16 cellular contexts compared by ENCODE assay signal in the genomic region with DNA sequence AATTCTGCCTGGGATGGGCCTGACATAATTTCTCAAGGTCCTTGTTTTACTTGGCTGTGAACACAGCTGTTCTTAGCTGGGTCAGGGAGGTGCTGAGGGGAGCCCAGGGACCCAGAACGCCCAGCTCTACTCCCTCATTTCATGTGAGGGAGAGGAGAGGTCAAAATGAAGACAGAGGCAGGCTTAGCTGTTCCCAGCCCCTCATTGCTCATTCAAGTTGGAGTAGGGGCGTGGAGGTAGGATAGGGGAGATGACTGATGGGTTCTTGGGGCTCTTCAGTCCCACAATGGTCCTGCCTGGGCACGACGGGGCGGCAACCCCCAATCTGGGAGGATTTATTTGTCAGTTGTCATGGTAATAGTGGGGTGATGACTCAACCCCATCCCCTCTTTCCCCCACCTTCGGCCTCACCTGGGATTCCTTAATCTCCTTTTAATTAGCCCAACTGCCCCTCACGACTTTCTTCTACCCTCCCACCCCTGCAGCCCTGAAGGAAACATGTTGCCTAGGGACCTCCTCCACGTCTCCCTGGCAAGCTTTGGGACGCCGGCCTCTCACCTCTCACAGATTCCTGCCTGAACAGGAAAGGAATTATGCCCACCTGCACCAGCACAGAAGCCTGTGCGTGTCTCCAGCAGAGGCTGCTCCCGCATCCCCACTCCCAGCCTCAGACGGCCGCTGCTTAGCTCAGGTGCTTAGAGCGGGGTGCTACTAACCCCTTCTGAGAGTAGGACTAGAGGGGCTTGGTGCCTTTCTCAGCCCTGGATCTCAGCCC. TPM values are rescaled to one million over a fixed set of nuclear protein-coding genes. Genes with fewer than 3 reads are reported as not detected.
DNase-seq lines count a peak whose midpoint lies in the region; FAIRE-seq and TF ChIP-seq lines count a peak whose summit lies in the region.
"Had no signal": no experiment of that assay in that cellular context is flagged by ENCODE, and none has a peak within 500 bp of the region (broad histone marks: within the 10 kb centered on the region; RNA-seq: fewer than 3 reads in every experiment).

No MANE protein-coding gene starts in this region.

- no peaks in the 10 kb centered on the region for H3K9me3 ChIP-seq in astrocyte (ENCODE audit: insufficient read depth, low read depth, low read length)
- H3K9me3 ChIP-seq: colonic mucosa, right lobe of liver, transverse colon had no signal

- no peaks in the 10 kb centered on the region for H3K27me3 ChIP-seq in ACC112 (ENCODE audit: insufficient read depth, low read length)
- H3K27me3 ChIP-seq in astrocyte (ENCODE audit: insufficient read depth, low read length), result no peaks in the 10 kb centered on the region
- H3K27me3 ChIP-seq: colonic mucosa, right lobe of liver, transverse colon had no signal

- DNase-seq in astrocyte (ENCODE audit: low read depth) (no peak), cardiac septum (ENCODE audit: low spot score) (peak; percentile 66), posterior vena cava (ENCODE audit: low spot score) (peak; percentile 80), NCI-H526 treated with DMSO at 0.1 percent for 48 hours (lab: John Stamatoyannopoulos, UW) (no peak), NCI-H82 treated with DMSO at 0.1 percent for 48 hours (lab: John Stamatoyannopoulos, UW; ENCODE audit: unreplicated experiment) (no peak), germinal center (ENCODE audit: low spot score) (no peak), GM20000 (ENCODE audit: low spot score) (no peak)
- DNase-seq: immature natural killer cell, NCI-H748 treated with DMSO at 0.1 percent for 48 hours, right lobe of liver, transverse colon had no signal

- H3K4me1 ChIP-seq in ACC112 (ENCODE audit: control insufficient read depth, insufficient read depth, low read length, unreplicated experiment) (peaks cover 73% of the 10 kb centered on the region), astrocyte (ENCODE audit: insufficient read depth, low read length) (peaks cover 56% of the 10 kb centered on the region)
- H3K4me1 ChIP-seq: colonic mucosa had no signal

- no peak overlapping the region for H3K4me3 ChIP-seq in ACC112 (ENCODE audit: low read depth, low read length)
- H3K4me3 ChIP-seq in astrocyte (ENCODE audit: insufficient read depth, low read depth, low read length), result no peak overlapping the region
- H3K4me3 ChIP-seq: colonic mucosa, right lobe of liver, transverse colon had no signal

- peak overlapping the region; percentile 41 for H3K27ac Mint-ChIP-seq in astrocyte (ENCODE audit: unreplicated experiment)
- H3K27ac Mint-ChIP-seq: immature natural killer cell had no signal

- 0 out of 2 replicates have a peak, but pooled peaks cover 3% of the 10 kb centered on the region for H3K36me3 ChIP-seq in ACC112 (ENCODE audit: insufficient read depth, low read length)
- H3K36me3 ChIP-seq in astrocyte (ENCODE audit: insufficient read depth, low read length), result peaks cover 10% of the 10 kb centered on the region
- H3K36me3 ChIP-seq: colonic mucosa had no signal

- H3K4me3 Mint-ChIP-seq in astrocyte (ENCODE audit: unreplicated experiment), result peak overlapping the region; percentile 47
- H3K4me3 Mint-ChIP-seq: immature natural killer cell had no signal

- H3K4me1 Mint-ChIP-seq in astrocyte (ENCODE audit: low read depth, unreplicated experiment), result peaks cover 34% of the 10 kb centered on the region

- H3K4me2 ChIP-seq in astrocyte (ENCODE audit: low read length), result no peak overlapping the region

- no peak for FAIRE-seq in astrocyte (lab: Jason Lieb, UNC)

- no peak overlapping the region for H2AFZ ChIP-seq in ACC112 (ENCODE audit: low read length, unreplicated experiment)
- H2AFZ ChIP-seq in astrocyte (ENCODE audit: low read depth, low read length), result no peak overlapping the region

- H3K27me3 Mint-ChIP-seq in astrocyte (ENCODE audit: low read depth, unreplicated experiment), result no peaks in the 10 kb centered on the region

- TF ChIP-seq CTCF in astrocyte (IDR thresholded peaks at IDR 0.05; ENCODE audit: insufficient read depth, low read depth, low read length) (no peak), GM20000 (IDR thresholded peaks at IDR 0.05; ENCODE audit: extremely low read depth, missing control alignments) (no peak)

- H3K79me2 ChIP-seq in ACC112 (ENCODE audit: control insufficient read depth, insufficient read depth, low read length, unreplicated experiment) (no peaks in the 10 kb centered on the region), astrocyte (ENCODE audit: insufficient read depth, low read length) (peaks cover 5% of the 10 kb centered on the region)

- peaks cover 8% of the 10 kb centered on the region for H4K20me1 ChIP-seq in astrocyte (ENCODE audit: insufficient read depth, low read length)

- H3K9me3 Mint-ChIP-seq in astrocyte (ENCODE audit: unreplicated experiment), result no peaks in the 10 kb centered on the region
- H3K9me3 Mint-ChIP-seq: activated naive CD4-positive, alpha-beta T cell treated with anti-CD3 and anti-CD28 coated beads, Interleukin-2, amount 50 U/mL, for 72 hours; immature natural killer cell had no signal

- H3K27ac ChIP-seq in ACC112 (ENCODE audit: low read depth, low read length), result 0 out of 2 replicates have a peak overlapping the region, but pooled peaks have one; percentile 14
- H3K27ac ChIP-seq in astrocyte (ENCODE audit: low read depth, low read length), result no peak overlapping the region
- H3K27ac ChIP-seq: colonic mucosa, right lobe of liver had no signal

- intact Hi-C loops in cardiac septum (cut with DNase I) (no loop called here), posterior vena cava (cut with DNase I) (loop anchor here (5.0 kb wide), 2 partner anchors 33 to 128 kb away; a partner anchor contains a TSS)

- H3K36me3 Mint-ChIP-seq in astrocyte (ENCODE audit: low read depth, unreplicated experiment), result peaks cover 43% of the 10 kb centered on the region
- H3K36me3 Mint-ChIP-seq: activated naive CD4-positive, alpha-beta T cell treated with anti-CD3 and anti-CD28 coated beads, Interleukin-2, amount 50 U/mL, for 72 hours had no signal

- H3K9ac ChIP-seq in astrocyte (ENCODE audit: low read length), result no peak overlapping the region

RNA-seq across cellular contexts. Expression of a gene that starts 10.2 kb away (rescaled TPM):
- 21.8 and 22.8 TPM in 2 replicates for total RNA-seq in astrocyte
- 63.5 TPM for total RNA-seq in cardiac septum
- 10 to 100 TPM; 77.6 to 90.5 TPM for total RNA-seq in posterior vena cava

RNA-seq across cellular contexts. Expression of a gene that starts 19.1 kb away (rescaled TPM):
- 15.4 and 21.1 TPM in 2 replicates for total RNA-seq in astrocyte
- total RNA-seq in cardiac septum, result 99.3 TPM
- total RNA-seq in posterior vena cava, result 100 to 1,000 TPM; 139 to 218 TPM

RNA-seq across cellular contexts. Expression of a gene that starts 28.5 kb away (rescaled TPM):
- 20.8 and 26.3 TPM in 2 replicates for total RNA-seq in astrocyte
- 42.3 TPM for total RNA-seq in cardiac septum
- 100 to 1,000 TPM; 679 to 733 TPM for total RNA-seq in posterior vena cava

RNA-seq across cellular contexts. Expression of a gene that starts 34.3 kb away (rescaled TPM):
- not detected in 2 replicates for total RNA-seq in astrocyte
- total RNA-seq in cardiac septum, result not detected
- total RNA-seq in posterior vena cava, result under 1 TPM; 0.32 to 0.90 TPM
- total RNA-seq: fibroblast of villous mesenchyme, myocyte had no signal

Comparison
In these comparisons a context has a peak if more than half of its experiments do, and no peak if none do; other contexts are left out.
1. DNase-seq: peak in cardiac septum (single experiment) and posterior vena cava (single experiment); none in astrocyte (single experiment), NCI-H526 treated with DMSO at 0.1 percent for 48 hours (single experiment), NCI-H82 treated with DMSO at 0.1 percent for 48 hours (single experiment), germinal center (single experiment) and GM20000 (single experiment).
2. RNA of a gene that starts 28.5 kb away (total RNA-seq): 679 to 733 TPM in posterior vena cava; 42.3 TPM in cardiac septum (single experiment) and 20.8 to 26.3 TPM in astrocyte; every median in the first group is over 10 times any median in the second.